ENCODE assay signal across 8 cellular contexts in the genomic region with DNA sequence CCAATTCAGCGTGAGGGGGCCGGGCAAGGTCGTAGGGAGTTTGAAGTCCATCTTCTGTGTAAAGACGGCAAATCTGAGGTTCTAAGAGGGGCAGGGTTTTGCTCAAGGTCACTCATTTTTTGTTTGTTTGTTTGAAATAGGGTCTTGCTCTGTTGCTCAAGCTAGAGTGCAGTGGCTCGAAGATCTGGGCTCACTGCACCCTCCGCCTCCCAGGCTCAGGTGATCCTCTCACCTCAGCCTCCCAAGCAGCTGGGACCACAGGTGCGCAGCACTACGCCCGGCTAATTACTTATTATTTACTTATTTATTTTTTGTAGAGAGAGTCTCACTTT. TPM values are rescaled to one million over a fixed set of nuclear protein-coding genes. Genes with fewer than 3 reads are reported as not detected.
DNase-seq lines count a peak whose midpoint lies in the region; TF ChIP-seq lines count a peak whose summit lies in the region.

No MANE protein-coding gene starts in this region.

- no peak for TF ChIP-seq CTCF in foreskin fibroblast (IDR thresholded peaks at IDR 0.05; ENCODE audit: low read depth, low read length)

- H3K27me3 Mint-ChIP-seq in activated CD4-positive, alpha-beta T cell treated with anti-CD3 and anti-CD28 coated beads, Interleukin-2, amount 10 ng/mL, durations not matched to agents 7 days and 5 days = no peaks in the 10 kb centered on the region

- peak overlapping the region; percentile 96 for H3K4me3 ChIP-seq in SJCRH30
- peak overlapping the region; percentile 79 to 93 for H3K4me3 ChIP-seq in foreskin fibroblast (ENCODE audit: low read depth in 1 of 2, low read length in 2 of 2)
- peak overlapping the region; percentile 87 for H3K4me3 ChIP-seq in skeletal muscle satellite cell (ENCODE audit: low read length)

- H3K36me3 Mint-ChIP-seq in activated CD4-positive, alpha-beta T cell treated with anti-CD3 and anti-CD28 coated beads, Interleukin-2, amount 10 ng/mL, durations not matched to agents 7 days and 5 days (ENCODE audit: low read depth) = peaks cover 6% of the 10 kb centered on the region

- H3K4me2 ChIP-seq in skeletal muscle satellite cell (ENCODE audit: low read length) = peak overlapping the region; percentile 91

- no peaks in the 10 kb centered on the region for H3K27me3 ChIP-seq in SJCRH30
- H3K27me3 ChIP-seq in skeletal muscle satellite cell (ENCODE audit: control insufficient read depth, insufficient read depth, low read length) = no peaks in the 10 kb centered on the region

- no peaks in the 10 kb centered on the region for H3K36me3 ChIP-seq in SJCRH30
- H3K36me3 ChIP-seq in skeletal muscle satellite cell (ENCODE audit: insufficient read depth, low read length) = peaks cover 24% of the 10 kb centered on the region

- peaks cover 40% of the 10 kb centered on the region for H3K4me1 Mint-ChIP-seq in activated CD4-positive, alpha-beta T cell treated with anti-CD3 and anti-CD28 coated beads, Interleukin-2, amount 10 ng/mL, durations not matched to agents 7 days and 5 days

- H3K4me1 ChIP-seq in SJCRH30 = no peaks in the 10 kb centered on the region
- H3K4me1 ChIP-seq in skeletal muscle satellite cell (ENCODE audit: control insufficient read depth, insufficient read depth, low read length) = peaks cover 13% of the 10 kb centered on the region

- POLR2A ChIA-PET in activated CD4-positive, alpha-beta T cell treated with anti-CD3 and anti-CD28 coated beads, Interleukin-2, amount 10 ng/mL, durations not matched to agents 7 days and 5 days (lab: Charles Lee) = no interaction called here

- peak overlapping the region; percentile 86 for H3K4me3 Mint-ChIP-seq in activated CD4-positive, alpha-beta T cell treated with anti-CD3 and anti-CD28 coated beads, Interleukin-2, amount 10 ng/mL, durations not matched to agents 7 days and 5 days

- peak overlapping the region; percentile 94 for H3K27ac Mint-ChIP-seq in activated CD4-positive, alpha-beta T cell treated with anti-CD3 and anti-CD28 coated beads, Interleukin-2, amount 10 ng/mL, durations not matched to agents 7 days and 5 days

- CTCF ChIA-PET in activated CD4-positive, alpha-beta T cell treated with anti-CD3 and anti-CD28 coated beads, Interleukin-2, amount 10 ng/mL, durations not matched to agents 7 days and 5 days (lab: Charles Lee) = interaction anchor here (0.8 to 1.2 kb wide), 3 partner anchors 12 to 200 kb away, joined by 3 read pairs; no protein-coding TSS in a partner anchor

- no peak overlapping the region; the same call in 1 of the 2 replicates for H3K27ac ChIP-seq in SJCRH30

- no peak for DNase-seq in activated CD4-positive, alpha-beta T cell treated with anti-CD3 and anti-CD28 coated beads, Interleukin-2, amount 10 ng/mL, durations not matched to agents 7 days and 5 days
- DNase-seq in activated CD4-positive, alpha-beta T cell treated with anti-CD3 and anti-CD28 coated beads for 1 hour = no peak
- DNase-seq in SJCRH30 (no peak), foreskin fibroblast (no peak), DMS153 treated with DMSO at 0.1 percent for 48 hours (lab: John Stamatoyannopoulos, UW; ENCODE audit: unreplicated experiment) (no peak), NCI-H2081 (lab: John Stamatoyannopoulos, UW) (no peak), SIG-M5 (lab: John Stamatoyannopoulos, UW) (no peak)

- H3K9ac ChIP-seq in skeletal muscle satellite cell (ENCODE audit: low read depth, low read length) = peak overlapping the region; percentile 82

- no peaks in the 10 kb centered on the region for H3K9me3 Mint-ChIP-seq in activated CD4-positive, alpha-beta T cell treated with anti-CD3 and anti-CD28 coated beads, Interleukin-2, amount 10 ng/mL, durations not matched to agents 7 days and 5 days

- H3K9me3 ChIP-seq in SJCRH30 (replicated peaks) = no peaks in the 10 kb centered on the region
- no peaks in the 10 kb centered on the region for H3K9me3 ChIP-seq in skeletal muscle satellite cell (replicated peaks; ENCODE audit: low read length)

RNA-seq across cellular contexts. Expression of gene AP1B1, which starts 0.4 kb away (rescaled TPM):
- 10 to 100 TPM; 74.8 to 78.0 TPM for total RNA-seq in activated CD4-positive, alpha-beta T cell treated with anti-CD3 and anti-CD28 coated beads, Interleukin-2, amount 10 ng/mL, durations not matched to agents 7 days and 5 days
- total RNA-seq in SJCRH30 (2014; rRNA removed; shearing (Covaris generic)) = 40.5 and 41.3 TPM in 2 replicates
- total RNA-seq in skeletal muscle satellite cell (2012; rRNA removed) = 66.7 and 85.0 TPM in 2 replicates

RNA-seq across cellular contexts. Expression of gene RFPL1, which starts 49.7 kb away (rescaled TPM):
- not detected for total RNA-seq in activated CD4-positive, alpha-beta T cell treated with anti-CD3 and anti-CD28 coated beads, Interleukin-2, amount 10 ng/mL, durations not matched to agents 7 days and 5 days
- not detected in 2 replicates for total RNA-seq in SJCRH30 (2014; rRNA removed; shearing (Covaris generic))
- not detected in 2 replicates for total RNA-seq in skeletal muscle satellite cell (2012; rRNA removed)
